Comparison of ENCODE assay signal across 11 cellular contexts in genomic region chr10:47031251-47031952, GRCh38.
DNase-seq lines count a peak whose midpoint lies in the region; ATAC-seq and TF ChIP-seq lines count a peak whose summit lies in the region.
"Had no signal": no experiment of that assay in that cellular context is flagged by ENCODE, and none has a peak within 500 bp of the region (broad histone marks: within the 10 kb centered on the region; RNA-seq: fewer than 3 reads in every experiment).

No MANE protein-coding gene starts in this region.

- no peaks in the 10 kb centered on the region for H3K27me3 Mint-ChIP-seq in activated CD8-positive, alpha-beta memory T cell treated with anti-CD3 and anti-CD28 coated beads, Interleukin-2, amount 10 ng/mL, durations not matched to agents 7 days and 5 days
- H3K27me3 Mint-ChIP-seq in type B pancreatic cell = peaks cover 10% of the 10 kb centered on the region
- H3K27me3 Mint-ChIP-seq: CD4-positive, CD25-positive, alpha-beta regulatory T cell had no signal

- intact Hi-C loops in left ventricle myocardium superior (cut with micrococcal nuclease) = no loop called here

- peak; percentile 29 for DNase-seq in activated CD8-positive, alpha-beta memory T cell treated with anti-CD3 and anti-CD28 coated beads, Interleukin-2, amount 50 U/mL, for 48 hours
- DNase-seq in activated CD8-positive, alpha-beta memory T cell treated with anti-CD3 and anti-CD28 coated beads, Interleukin-2, amount 10 ng/mL, durations not matched to agents 7 days and 5 days = no peak
- DNase-seq in RKO (ENCODE audit: low spot score) (peak; percentile 44), left ventricle myocardium superior (no peak), type B pancreatic cell (ENCODE audit: extremely low spot score, unreplicated experiment) (no peak), HuH-7.5 (ENCODE audit: low spot score) (no peak), dermis blood vessel endothelial cell (no peak)
- DNase-seq: activated CD4-positive, CD25-positive, alpha-beta regulatory T cell treated with anti-CD3 and anti-CD28 coated beads, Interleukin-2, amount 50 U/mL, for 72 hours; CD4-positive, CD25-positive, alpha-beta regulatory T cell; NCI-H446 had no signal

- no peaks in the 10 kb centered on the region for H3K4me1 Mint-ChIP-seq in activated CD8-positive, alpha-beta memory T cell treated with anti-CD3 and anti-CD28 coated beads, Interleukin-2, amount 10 ng/mL, durations not matched to agents 7 days and 5 days
- H3K4me1 Mint-ChIP-seq in type B pancreatic cell (ENCODE audit: unreplicated experiment) = peaks cover 17% of the 10 kb centered on the region
- H3K4me1 Mint-ChIP-seq: CD4-positive, CD25-positive, alpha-beta regulatory T cell had no signal

- no peak for ATAC-seq in activated CD8-positive, alpha-beta memory T cell treated with anti-CD3 and anti-CD28 coated beads, Interleukin-2, amount 10 ng/mL, durations not matched to agents 7 days and 5 days
- ATAC-seq in left ventricle myocardium superior = peak; percentile 21
- ATAC-seq in GM21423 (IDR thresholded peaks at IDR 0.05; ENCODE audit: unreplicated experiment) = no peak

- no peak overlapping the region for H3K27ac Mint-ChIP-seq in activated CD8-positive, alpha-beta memory T cell treated with anti-CD3 and anti-CD28 coated beads, Interleukin-2, amount 10 ng/mL, durations not matched to agents 7 days and 5 days
- no peak overlapping the region for H3K27ac Mint-ChIP-seq in type B pancreatic cell
- H3K27ac Mint-ChIP-seq: CD4-positive, CD25-positive, alpha-beta regulatory T cell had no signal

- no peaks in the 10 kb centered on the region for H3K9me3 Mint-ChIP-seq in activated CD8-positive, alpha-beta memory T cell treated with anti-CD3 and anti-CD28 coated beads, Interleukin-2, amount 10 ng/mL, durations not matched to agents 7 days and 5 days (ENCODE audit: low read depth)
- H3K9me3 Mint-ChIP-seq in type B pancreatic cell = no peaks in the 10 kb centered on the region
- H3K9me3 Mint-ChIP-seq: CD4-positive, CD25-positive, alpha-beta regulatory T cell had no signal

- CTCF ChIA-PET in activated CD8-positive, alpha-beta memory T cell treated with anti-CD3 and anti-CD28 coated beads, Interleukin-2, amount 10 ng/mL, durations not matched to agents 7 days and 5 days (lab: Charles Lee) = interaction anchor here (1.5 kb wide), 1 partner anchor 14 kb away, joined by 3 read pairs; no protein-coding TSS in a partner anchor

- TF ChIP-seq CTCF in type B pancreatic cell (conservative IDR thresholded peaks at IDR 0.05) = peak; percentile 31

- H3K4me3 Mint-ChIP-seq in activated CD8-positive, alpha-beta memory T cell treated with anti-CD3 and anti-CD28 coated beads, Interleukin-2, amount 10 ng/mL, durations not matched to agents 7 days and 5 days = no peak overlapping the region
- no peak overlapping the region for H3K4me3 Mint-ChIP-seq in type B pancreatic cell
- H3K4me3 Mint-ChIP-seq: CD4-positive, CD25-positive, alpha-beta regulatory T cell had no signal

- H3K36me3 Mint-ChIP-seq in activated CD8-positive, alpha-beta memory T cell treated with anti-CD3 and anti-CD28 coated beads, Interleukin-2, amount 10 ng/mL, durations not matched to agents 7 days and 5 days = no peaks in the 10 kb centered on the region
- H3K36me3 Mint-ChIP-seq in type B pancreatic cell = no peaks in the 10 kb centered on the region
- H3K36me3 Mint-ChIP-seq: CD4-positive, CD25-positive, alpha-beta regulatory T cell had no signal

Comparison
In these comparisons a context has a peak if more than half of its experiments do, and no peak if none do; other contexts are left out.
1. DNase-seq: peak in activated CD8-positive, alpha-beta memory T cell treated with anti-CD3 and anti-CD28 coated beads, Interleukin-2, amount 50 U/mL, for 48 hours (single experiment) and RKO (single experiment); none in activated CD8-positive, alpha-beta memory T cell treated with anti-CD3 and anti-CD28 coated beads, Interleukin-2, amount 10 ng/mL, durations not matched to agents 7 days and 5 days (single experiment), left ventricle myocardium superior (single experiment), type B pancreatic cell (single experiment), HuH-7.5 (single experiment) and dermis blood vessel endothelial cell (single experiment).